ENCODE assay signal across 2 cellular contexts in the genomic region with DNA sequence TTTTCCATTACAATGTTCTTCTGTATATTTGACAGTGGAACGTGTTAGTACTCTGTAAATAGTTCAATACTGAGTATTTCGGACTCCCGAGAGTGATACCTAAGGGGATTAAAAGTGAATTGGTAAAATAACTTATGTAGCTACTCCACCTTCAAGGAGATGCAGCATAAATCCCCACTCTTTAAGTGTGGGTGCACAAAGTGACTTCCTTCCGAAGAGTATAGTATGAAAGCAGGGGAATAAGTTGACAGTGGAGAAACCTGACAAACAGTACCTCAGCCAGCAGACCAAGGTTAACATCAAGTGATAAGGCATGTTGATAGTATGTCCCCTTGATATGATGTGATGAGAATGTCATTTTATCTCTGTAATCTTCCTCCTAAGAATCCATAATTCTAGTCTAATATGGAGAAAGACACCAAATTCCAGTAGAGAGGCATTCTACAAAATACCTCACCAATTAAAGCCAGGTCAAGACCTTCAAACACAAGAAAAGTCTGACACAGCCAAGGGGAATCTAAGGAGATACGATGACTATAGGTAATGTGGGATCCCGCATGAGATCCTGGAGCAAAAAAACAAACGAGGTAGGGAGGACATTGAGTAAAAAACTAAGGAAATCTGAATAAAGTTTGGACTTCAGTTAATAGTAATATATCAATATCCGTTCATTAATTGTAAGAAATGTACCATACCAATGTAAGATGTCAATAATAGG.
TF ChIP-seq lines count a peak whose summit lies in the region.

No MANE protein-coding gene starts in this region.

TF ChIP-seq in A549, 52 proteins besides CTCF, POLR2A, EP300 and RAD21:
- TF ChIP-seq, protein P1, sequence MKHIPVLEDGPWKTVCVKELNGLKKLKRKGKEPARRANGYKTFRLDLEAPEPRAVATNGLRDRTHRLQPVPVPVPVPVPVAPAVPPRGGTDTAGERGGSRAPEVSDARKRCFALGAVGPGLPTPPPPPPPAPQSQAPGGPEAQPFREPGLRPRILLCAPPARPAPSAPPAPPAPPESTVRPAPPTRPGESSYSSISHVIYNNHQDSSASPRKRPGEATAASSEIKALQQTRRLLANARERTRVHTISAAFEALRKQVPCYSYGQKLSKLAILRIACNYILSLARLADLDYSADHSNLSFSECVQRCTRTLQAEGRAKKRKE (CRISPR knock-in tag; IDR thresholded peaks at IDR 0.05; ENCODE audit: low read depth): no peak
- TF ChIP-seq RNF2 (IDR thresholded peaks at IDR 0.05; ENCODE audit: borderline replicate concordance, low read depth): no peak
- TF ChIP-seq, protein P2, sequence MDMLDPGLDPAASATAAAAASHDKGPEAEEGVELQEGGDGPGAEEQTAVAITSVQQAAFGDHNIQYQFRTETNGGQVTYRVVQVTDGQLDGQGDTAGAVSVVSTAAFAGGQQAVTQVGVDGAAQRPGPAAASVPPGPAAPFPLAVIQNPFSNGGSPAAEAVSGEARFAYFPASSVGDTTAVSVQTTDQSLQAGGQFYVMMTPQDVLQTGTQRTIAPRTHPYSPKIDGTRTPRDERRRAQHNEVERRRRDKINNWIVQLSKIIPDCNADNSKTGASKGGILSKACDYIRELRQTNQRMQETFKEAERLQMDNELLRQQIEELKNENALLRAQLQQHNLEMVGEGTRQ (IDR thresholded peaks at IDR 0.05): no peak
- no peak for TF ChIP-seq ZSCAN20 (CRISPR knock-in tag; IDR thresholded peaks at IDR 0.05)
- TF ChIP-seq, protein P3, sequence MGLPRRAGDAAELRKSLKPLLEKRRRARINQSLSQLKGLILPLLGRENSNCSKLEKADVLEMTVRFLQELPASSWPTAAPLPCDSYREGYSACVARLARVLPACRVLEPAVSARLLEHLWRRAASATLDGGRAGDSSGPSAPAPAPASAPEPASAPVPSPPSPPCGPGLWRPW (IDR thresholded peaks at IDR 0.05): no peak
- no peak for TF ChIP-seq CHD4 (IDR thresholded peaks at IDR 0.05; ENCODE audit: borderline replicate concordance)
- TF ChIP-seq CHD2 (IDR thresholded peaks at IDR 0.05; ENCODE audit: low read length, partially characterized antibody): no peak
- no peak for TF ChIP-seq GATA3 (IDR thresholded peaks at IDR 0.05; ENCODE audit: borderline replicate concordance)
- TF ChIP-seq ZFP36 (IDR thresholded peaks at IDR 0.05; ENCODE audit: borderline replicate concordance, partially characterized antibody): no peak
- TF ChIP-seq HOXA7 (CRISPR knock-in tag; IDR thresholded peaks at IDR 0.05): no peak
- no peak for TF ChIP-seq BHLHE40 (IDR thresholded peaks at IDR 0.05; ENCODE audit: low read depth, low read length)
- TF ChIP-seq EHMT2 (IDR thresholded peaks at IDR 0.05; ENCODE audit: low read depth): no peak
- TF ChIP-seq HEYL (CRISPR knock-in tag; IDR thresholded peaks at IDR 0.05): no peak
- TF ChIP-seq RFX5 (IDR thresholded peaks at IDR 0.05): no peak
- no peak for TF ChIP-seq SMC3 (IDR thresholded peaks at IDR 0.05)
- no peak for TF ChIP-seq TFCP2L1 (CRISPR knock-in tag; IDR thresholded peaks at IDR 0.05)
- TF ChIP-seq, protein P4, sequence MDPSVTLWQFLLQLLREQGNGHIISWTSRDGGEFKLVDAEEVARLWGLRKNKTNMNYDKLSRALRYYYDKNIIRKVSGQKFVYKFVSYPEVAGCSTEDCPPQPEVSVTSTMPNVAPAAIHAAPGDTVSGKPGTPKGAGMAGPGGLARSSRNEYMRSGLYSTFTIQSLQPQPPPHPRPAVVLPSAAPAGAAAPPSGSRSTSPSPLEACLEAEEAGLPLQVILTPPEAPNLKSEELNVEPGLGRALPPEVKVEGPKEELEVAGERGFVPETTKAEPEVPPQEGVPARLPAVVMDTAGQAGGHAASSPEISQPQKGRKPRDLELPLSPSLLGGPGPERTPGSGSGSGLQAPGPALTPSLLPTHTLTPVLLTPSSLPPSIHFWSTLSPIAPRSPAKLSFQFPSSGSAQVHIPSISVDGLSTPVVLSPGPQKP (IDR thresholded peaks at IDR 0.05; ENCODE audit: low read depth, low read length): no peak

TF ChIP-seq in GM12878, 131 proteins besides CTCF, POLR2A, EP300 and RAD21:
- TF ChIP-seq, protein P5, sequence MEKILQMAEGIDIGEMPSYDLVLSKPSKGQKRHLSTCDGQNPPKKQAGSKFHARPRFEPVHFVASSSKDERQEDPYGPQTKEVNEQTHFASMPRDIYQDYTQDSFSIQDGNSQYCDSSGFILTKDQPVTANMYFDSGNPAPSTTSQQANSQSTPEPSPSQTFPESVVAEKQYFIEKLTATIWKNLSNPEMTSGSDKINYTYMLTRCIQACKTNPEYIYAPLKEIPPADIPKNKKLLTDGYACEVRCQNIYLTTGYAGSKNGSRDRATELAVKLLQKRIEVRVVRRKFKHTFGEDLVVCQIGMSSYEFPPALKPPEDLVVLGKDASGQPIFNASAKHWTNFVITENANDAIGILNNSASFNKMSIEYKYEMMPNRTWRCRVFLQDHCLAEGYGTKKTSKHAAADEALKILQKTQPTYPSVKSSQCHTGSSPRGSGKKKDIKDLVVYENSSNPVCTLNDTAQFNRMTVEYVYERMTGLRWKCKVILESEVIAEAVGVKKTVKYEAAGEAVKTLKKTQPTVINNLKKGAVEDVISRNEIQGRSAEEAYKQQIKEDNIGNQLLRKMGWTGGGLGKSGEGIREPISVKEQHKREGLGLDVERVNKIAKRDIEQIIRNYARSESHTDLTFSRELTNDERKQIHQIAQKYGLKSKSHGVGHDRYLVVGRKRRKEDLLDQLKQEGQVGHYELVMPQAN (conservative IDR thresholded peaks at IDR 0.05): no peak
- TF ChIP-seq, protein P6, sequence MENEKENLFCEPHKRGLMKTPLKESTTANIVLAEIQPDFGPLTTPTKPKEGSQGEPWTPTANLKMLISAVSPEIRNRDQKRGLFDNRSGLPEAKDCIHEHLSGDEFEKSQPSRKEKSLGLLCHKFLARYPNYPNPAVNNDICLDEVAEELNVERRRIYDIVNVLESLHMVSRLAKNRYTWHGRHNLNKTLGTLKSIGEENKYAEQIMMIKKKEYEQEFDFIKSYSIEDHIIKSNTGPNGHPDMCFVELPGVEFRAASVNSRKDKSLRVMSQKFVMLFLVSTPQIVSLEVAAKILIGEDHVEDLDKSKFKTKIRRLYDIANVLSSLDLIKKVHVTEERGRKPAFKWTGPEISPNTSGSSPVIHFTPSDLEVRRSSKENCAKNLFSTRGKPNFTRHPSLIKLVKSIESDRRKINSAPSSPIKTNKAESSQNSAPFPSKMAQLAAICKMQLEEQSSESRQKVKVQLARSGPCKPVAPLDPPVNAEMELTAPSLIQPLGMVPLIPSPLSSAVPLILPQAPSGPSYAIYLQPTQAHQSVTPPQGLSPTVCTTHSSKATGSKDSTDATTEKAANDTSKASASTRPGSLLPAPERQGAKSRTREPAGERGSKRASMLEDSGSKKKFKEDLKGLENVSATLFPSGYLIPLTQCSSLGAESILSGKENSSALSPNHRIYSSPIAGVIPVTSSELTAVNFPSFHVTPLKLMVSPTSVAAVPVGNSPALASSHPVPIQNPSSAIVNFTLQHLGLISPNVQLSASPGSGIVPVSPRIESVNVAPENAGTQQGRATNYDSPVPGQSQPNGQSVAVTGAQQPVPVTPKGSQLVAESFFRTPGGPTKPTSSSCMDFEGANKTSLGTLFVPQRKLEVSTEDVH (IDR thresholded peaks at IDR 0.05; ENCODE audit: low read depth, partially characterized antibody): peak; percentile 14
